In the genomic region with DNA sequence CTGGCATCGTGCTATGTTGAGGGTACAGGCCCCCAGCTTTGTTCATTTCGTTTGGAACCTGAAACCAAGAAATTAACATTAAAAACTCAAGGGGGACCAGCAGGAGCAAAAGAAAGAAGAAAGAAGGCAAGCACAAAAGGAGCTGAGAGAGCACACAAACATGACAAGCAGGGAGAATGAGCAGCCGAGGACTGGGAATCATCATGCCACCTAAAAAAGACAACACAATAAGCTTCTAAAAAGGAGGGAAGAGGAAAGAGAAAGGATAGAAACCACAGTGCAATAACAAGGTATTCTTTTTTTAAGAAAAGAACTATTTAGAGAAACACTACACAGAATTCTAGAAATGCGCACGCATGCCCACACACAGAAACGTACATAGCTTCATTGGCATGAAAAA, we compare ENCODE assay signal across 37 cellular contexts.
"Had no signal": no experiment of that assay in that cellular context is flagged by ENCODE, and none has a peak within 500 bp of the region (broad histone marks: within the 10 kb centered on the region; RNA-seq: fewer than 3 reads in every experiment).

No MANE protein-coding gene starts in this region.

- H3K27ac Mint-ChIP-seq: activated naive CD4-positive, alpha-beta T cell treated with anti-CD3 and anti-CD28 coated beads for 36 hours; activated naive CD4-positive, alpha-beta T cell treated with anti-CD3 and anti-CD28 coated beads, Interleukin-2, amount 10 ng/mL, durations not matched to agents 7 days and 5 days; activated naive CD4-positive, alpha-beta T cell treated with anti-CD3 and anti-CD28 coated beads, Interleukin-2, amount 50 U/mL, for 24 hours; activated naive CD4-positive, alpha-beta T cell treated with anti-CD3 and anti-CD28 coated beads, Interleukin-2, amount 50 U/mL, for 72 hours; activated naive CD8-positive, alpha-beta T cell; activated naive CD8-positive, alpha-beta T cell treated with anti-CD3 and anti-CD28 coated beads, Interleukin-2, amount 10 ng/mL, durations not matched to agents 7 days and 5 days; activated T-cell treated with anti-CD3 and anti-CD28 coated beads, Interleukin-2, amount 50 U/mL, for 24 hours; activated T-cell treated with anti-CD3 and anti-CD28 coated beads, Interleukin-2, amount 50 U/mL, for 72 hours; activated T-helper 1 cell treated with anti-CD3 and anti-CD28 coated beads, Interleukin-12 subunit alpha, Interleukin-12 subunit beta, Interleukin-2, Interleukin-4 antibody, amounts not matched to agents 30 ng/mL and 10 ng/mL and 1 ng/mL, durations not matched to agents 14 hours and 24 hours and 36 hours; activated T-helper 17 cell treated with anti-CD3 and anti-CD28 coated beads, Interleukin-2, amount 50 U/mL, for 72 hours; activated T-helper 2 cell treated with anti-CD3 and anti-CD28 coated beads, Interferon-gamma antibody, Interleukin-2, Interleukin-4, amounts not matched to agents 10 μg/mL and 5 μg/mL and 100 μg/mL, durations not matched to agents 14 hours and 24 hours and 36 hours; brain had no signal

- H3K4me1 Mint-ChIP-seq: activated naive CD4-positive, alpha-beta T cell treated with anti-CD3 and anti-CD28 coated beads, Interleukin-2, amount 10 ng/mL, durations not matched to agents 7 days and 5 days; activated naive CD4-positive, alpha-beta T cell treated with anti-CD3 and anti-CD28 coated beads, Interleukin-2, amount 50 U/mL, for 24 hours; activated naive CD8-positive, alpha-beta T cell treated with anti-CD3 and anti-CD28 coated beads, Interleukin-2, amount 10 ng/mL, durations not matched to agents 7 days and 5 days; activated T-helper 17 cell treated with anti-CD3 and anti-CD28 coated beads, Interleukin-2, amount 50 U/mL, for 72 hours; brain; central memory CD8-positive, alpha-beta T cell had no signal

- H3K27ac ChIP-seq: adrenal gland, ascending aorta, body of pancreas, brain microvascular endothelial cell, breast epithelium, cardiac muscle cell had no signal

- H3K4me1 ChIP-seq: adrenal gland, body of pancreas, breast epithelium had no signal

- H3K4me3 Mint-ChIP-seq: activated naive CD4-positive, alpha-beta T cell treated with anti-CD3 and anti-CD28 coated beads for 36 hours; activated naive CD4-positive, alpha-beta T cell treated with anti-CD3 and anti-CD28 coated beads, Interleukin-2, amount 10 ng/mL, durations not matched to agents 7 days and 5 days; activated naive CD4-positive, alpha-beta T cell treated with anti-CD3 and anti-CD28 coated beads, Interleukin-2, amount 50 U/mL, for 24 hours; activated naive CD8-positive, alpha-beta T cell; activated naive CD8-positive, alpha-beta T cell treated with anti-CD3 and anti-CD28 coated beads, Interleukin-2, amount 10 ng/mL, durations not matched to agents 7 days and 5 days; activated T-cell treated with anti-CD3 and anti-CD28 coated beads, Interleukin-2, amount 50 U/mL, for 24 hours; activated T-cell treated with anti-CD3 and anti-CD28 coated beads, Interleukin-2, amount 50 U/mL, for 4 hours; activated T-cell treated with anti-CD3 and anti-CD28 coated beads, Interleukin-2, amount 50 U/mL, for 72 hours; activated T-helper 1 cell treated with anti-CD3 and anti-CD28 coated beads, Interleukin-12 subunit alpha, Interleukin-12 subunit beta, Interleukin-2, Interleukin-4 antibody, amounts not matched to agents 30 ng/mL and 10 ng/mL and 1 ng/mL, durations not matched to agents 14 hours and 24 hours and 36 hours; activated T-helper 17 cell treated with anti-CD3 and anti-CD28 coated beads, Interleukin-2, amount 50 U/mL, for 72 hours; brain; central memory CD8-positive, alpha-beta T cell had no signal

- H3K9me3 Mint-ChIP-seq: activated naive CD4-positive, alpha-beta T cell treated with anti-CD3 and anti-CD28 coated beads, Interleukin-2, amount 50 U/mL, for 24 hours; activated T-cell treated with anti-CD3 and anti-CD28 coated beads, Interleukin-2, amount 50 U/mL, for 4 hours; activated T-helper 17 cell treated with anti-CD3 and anti-CD28 coated beads, Interleukin-2, amount 50 U/mL, for 72 hours had no signal

- H3K36me3 Mint-ChIP-seq: activated naive CD8-positive, alpha-beta T cell; activated naive CD8-positive, alpha-beta T cell treated with anti-CD3 and anti-CD28 coated beads, Interleukin-2, amount 10 ng/mL, durations not matched to agents 7 days and 5 days; brain had no signal

- H3K27me3 ChIP-seq: adrenal gland, ascending aorta, body of pancreas, brain microvascular endothelial cell, cardiac muscle cell had no signal

- H3K9me3 ChIP-seq: adrenal gland, ascending aorta, body of pancreas, breast epithelium had no signal

- DNase-seq: activated effector memory CD4-positive, alpha-beta T cell treated with anti-CD3 and anti-CD28 coated beads, Interleukin-2, amount 50 U/mL, for 16 hours; activated effector memory CD4-positive, alpha-beta T cell treated with Interleukin-2 at 50 U/mL for 16 hours; activated gamma-delta T cell; activated gamma-delta T cell treated with Interleukin-2 at 50 U/mL for 16 hours; activated naive CD4-positive, alpha-beta T cell; activated naive CD4-positive, alpha-beta T cell treated with anti-CD3 and anti-CD28 coated beads for 36 hours; activated naive CD4-positive, alpha-beta T cell treated with anti-CD3 and anti-CD28 coated beads, Interleukin-2, amount 10 ng/mL, durations not matched to agents 7 days and 5 days; activated naive CD4-positive, alpha-beta T cell treated with anti-CD3 and anti-CD28 coated beads, Interleukin-2, amount 50 U/mL, for 16 hours; activated naive CD4-positive, alpha-beta T cell treated with Interleukin-2 at 50 U/mL for 16 hours; activated naive CD8-positive, alpha-beta T cell treated with anti-CD3 and anti-CD28 coated beads, Interleukin-2, amount 10 ng/mL, durations not matched to agents 7 days and 5 days; activated T-cell treated with anti-CD3 and anti-CD28 coated beads for 4 hours; activated T-cell treated with anti-CD3 and anti-CD28 coated beads, Interleukin-2, amount 50 U/mL, for 1 hour; activated T-cell treated with anti-CD3 and anti-CD28 coated beads, Interleukin-2, amount 50 U/mL, for 24 hours; activated T-cell treated with anti-CD3 and anti-CD28 coated beads, Interleukin-2, amount 50 U/mL, for 4 hours; activated T-cell treated with anti-CD3 and anti-CD28 coated beads, Interleukin-2, amount 50 U/mL, for 48 hours; activated T-cell treated with anti-CD3 and anti-CD28 coated beads, Interleukin-2, amount 50 U/mL, for 72 hours; adrenal gland; amniotic stem cell; amygdala; anterior cingulate cortex; aorta; body of pancreas; brain microvascular endothelial cell; caudate nucleus; central memory CD4-positive, alpha-beta T cell; cerebellar nuclear complex had no signal

- ATAC-seq: activated naive CD4-positive, alpha-beta T cell treated with anti-CD3 and anti-CD28 coated beads, Interleukin-2, amount 50 U/mL, for 72 hours; activated T-cell treated with anti-CD3 and anti-CD28 coated beads, Interleukin-2, amount 50 U/mL, for 4 hours; activated T-cell treated with anti-CD3 and anti-CD28 coated beads, Interleukin-2, amount 50 U/mL, for 72 hours; activated T-helper 17 cell treated with anti-CD3 and anti-CD28 coated beads, Interleukin-2, amount 50 U/mL, for 72 hours; body of pancreas had no signal

- H3K4me3 ChIP-seq: adrenal gland, ascending aorta, body of pancreas, breast epithelium, cardiac muscle cell had no signal

- H3K36me3 ChIP-seq: adrenal gland, ascending aorta, brain microvascular endothelial cell, breast epithelium, cardiac muscle cell had no signal

- H3K27me3 Mint-ChIP-seq: activated naive CD4-positive, alpha-beta T cell treated with anti-CD3 and anti-CD28 coated beads, Interleukin-2, amount 10 ng/mL, durations not matched to agents 7 days and 5 days; activated naive CD4-positive, alpha-beta T cell treated with anti-CD3 and anti-CD28 coated beads, Interleukin-2, amount 50 U/mL, for 24 hours; activated naive CD8-positive, alpha-beta T cell; activated naive CD8-positive, alpha-beta T cell treated with anti-CD3 and anti-CD28 coated beads, Interleukin-2, amount 10 ng/mL, durations not matched to agents 7 days and 5 days; activated T-cell treated with anti-CD3 and anti-CD28 coated beads, Interleukin-2, amount 50 U/mL, for 24 hours; activated T-helper 17 cell treated with anti-CD3 and anti-CD28 coated beads, Interleukin-2, amount 50 U/mL, for 72 hours; brain; central memory CD8-positive, alpha-beta T cell had no signal
